ENCODE assay signal across 1 cellular context in the genomic region with DNA sequence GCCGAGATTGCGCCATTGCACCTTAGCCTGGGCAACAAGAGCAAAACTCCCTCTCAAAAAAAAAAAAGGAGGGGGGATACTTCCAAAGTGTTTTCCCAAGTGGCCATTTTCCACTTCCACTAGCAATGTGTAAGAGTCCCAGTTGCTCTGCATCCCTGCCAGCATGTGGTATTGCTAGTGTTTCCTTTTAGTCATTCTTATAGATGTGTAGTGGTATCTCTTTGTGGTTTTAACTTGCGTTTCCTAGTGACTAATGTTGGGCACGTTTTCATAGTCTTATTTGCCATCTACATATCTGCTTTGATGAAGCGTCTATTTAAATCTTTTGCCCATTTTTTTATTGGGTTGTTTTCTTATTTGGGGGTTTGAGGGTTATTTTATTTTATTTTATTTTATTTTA.
TF ChIP-seq lines count a peak whose summit lies in the region.

No MANE protein-coding gene starts in this region.

TF ChIP-seq in HepG2, 621 proteins besides CTCF, POLR2A, EP300 and RAD21:
- TF ChIP-seq ZNF33A (CRISPR knock-in tag; IDR thresholded peaks at IDR 0.05; ENCODE audit: borderline replicate concordance) (no peak), MTF2 (CRISPR knock-in tag; IDR thresholded peaks at IDR 0.05; ENCODE audit: borderline replicate concordance) (no peak), GTF2F1 (IDR thresholded peaks at IDR 0.05; ENCODE audit: low read length) (no peak), NFE2L2 (IDR thresholded peaks at IDR 0.05; ENCODE audit: low read length) (no peak), CREM (IDR thresholded peaks at IDR 0.05) (no peak), CREM (CRISPR knock-in tag; IDR thresholded peaks at IDR 0.05) (no peak), ZNF296 (CRISPR knock-in tag; conservative IDR thresholded peaks at IDR 0.05) (no peak)
